ENCODE assay signal across 19 cellular contexts in the genomic region with DNA sequence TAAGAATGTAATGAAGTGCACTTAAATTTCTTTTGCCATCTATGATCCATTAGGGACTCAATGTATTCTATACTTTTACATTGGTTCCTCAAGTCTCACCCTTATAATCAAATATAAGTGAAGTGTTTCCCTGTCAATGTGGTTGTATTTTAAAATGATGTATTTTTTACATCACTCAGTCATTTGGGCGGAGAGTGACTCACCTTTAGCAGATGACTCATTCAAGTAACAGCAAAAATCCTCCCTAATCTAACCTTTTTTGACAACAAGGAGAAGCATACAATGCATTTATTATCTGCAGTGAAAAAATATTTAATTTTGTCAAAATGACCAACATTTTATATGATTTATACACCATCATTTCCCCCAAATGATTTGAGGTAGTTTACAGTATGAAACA.
A peak's percentile ranks its signal among the peaks of the same experiment; 100 is the strongest.
DNase-seq lines count a peak whose midpoint lies in the region; ATAC-seq, FAIRE-seq and TF ChIP-seq lines count a peak whose summit lies in the region.
"Had no signal": no experiment of that assay in that cellular context is flagged by ENCODE, and none has a peak within 500 bp of the region (broad histone marks: within the 10 kb centered on the region; RNA-seq: fewer than 3 reads in every experiment).

No MANE protein-coding gene starts in this region.

- TF ChIP-seq EP300 in GM12878 (IDR thresholded peaks at IDR 0.05; ENCODE audit: borderline replicate concordance in 1 of 2, control insufficient read depth in 1 of 2, low read depth in 2 of 2, low read length in 2 of 2): no peak
- no peak for TF ChIP-seq EP300 in upper lobe of left lung (IDR thresholded peaks at IDR 0.05)

- no peaks in the 10 kb centered on the region for H3K27me3 Mint-ChIP-seq in activated T-cell treated with anti-CD3 and anti-CD28 coated beads, Interleukin-2, amount 50 U/mL, for 4 hours (ENCODE audit: low read depth)
- H3K27me3 Mint-ChIP-seq: memory B cell had no signal

- SMC1A ChIA-PET in GM12878 (lab: Charles Lee; ENCODE audit: uncharacterized antibody, unreplicated experiment): interaction anchor here (1.1 to 1.7 kb wide), 2 partner anchors 9 to 11 kb away, joined by 4 to 6 read pairs; no protein-coding TSS in a partner anchor

- TF ChIP-seq CTCF in GM12878 (IDR thresholded peaks at IDR 0.05 in 2 of 3, conservative IDR thresholded peaks at IDR 0.05 in 1 of 3; ENCODE audit: control insufficient read depth in 2 of 3, extremely low read depth in 1 of 3, insufficient read depth in 1 of 3, low read depth in 3 of 3, low read length in 3 of 3): no peak
- TF ChIP-seq CTCF in upper lobe of left lung (IDR thresholded peaks at IDR 0.05): no peak

- H3K4me2 ChIP-seq in GM12878 (ENCODE audit: control insufficient read depth, insufficient read depth): no peak overlapping the region

- in situ Hi-C loops in GM12878 (cut with MboI): no loop called here

- no peak for DNase-seq in activated T-cell treated with anti-CD3 and anti-CD28 coated beads, Interleukin-2, amount 50 U/mL, for 4 hours
- no peak for DNase-seq in activated T-cell treated with anti-CD3 and anti-CD28 coated beads, Interleukin-2, amount 50 U/mL, for 48 hours
- DNase-seq in LoVo (ENCODE audit: low spot score): peak; percentile 11
- no peak for DNase-seq in GM12878 (ENCODE audit: low read depth, low spot score)
- DNase-seq in renal cortical epithelial cell (ENCODE audit: low read depth): peak; percentile 65
- no peak for DNase-seq in AML-193 (lab: John Stamatoyannopoulos, UW)
- no peak for DNase-seq in upper lobe of left lung
- DNase-seq: DMS 273 treated with DMSO at 0.1 percent for 48 hours; GOT3; NCI-H1105 treated with DMSO at 0.1 percent for 48 hours; NCI-H774; occipital lobe; stimulated activated CD4-positive, alpha-beta T cell treated with anti-CD3 and anti-CD28 coated beads, Interleukin-12 subunit alpha, Interleukin-12 subunit beta, amount 100 ng/mL, for 4 hours; stimulated activated CD8-positive, alpha-beta memory T cell treated with anti-CD3 and anti-CD28 coated beads, Interleukin-4, amount 100 ng/mL, for 48 hours had no signal

- TF ChIP-seq POLR2A in GM12878 (IDR thresholded peaks at IDR 0.05; ENCODE audit: low read depth, low read length) (no peak), upper lobe of left lung (IDR thresholded peaks at IDR 0.05) (no peak)

- ATAC-seq in activated T-cell treated with anti-CD3 and anti-CD28 coated beads, Interleukin-2, amount 50 U/mL, for 4 hours: peak; percentile 53 to 67
- ATAC-seq in GM12878 (peak; percentile 36; the same call in 1 of the 3 replicates), upper lobe of left lung (ENCODE audit: low FRiP score in 2 of 2) (no peak), HG03159 (IDR thresholded peaks at IDR 0.05; ENCODE audit: unreplicated experiment) (no peak)

- H3K79me2 ChIP-seq in GM12878 (ENCODE audit: control insufficient read depth, insufficient read depth, low read length): no peaks in the 10 kb centered on the region

- no peak overlapping the region for H2AFZ ChIP-seq in GM12878 (ENCODE audit: control insufficient read depth, low read depth, low read length)

- WGBS in GM12878 (ENCODE audit: insufficient coverage, insufficient replicate concordance, low lambda C conversion rate, missing lambda C conversion rate): 40% methylated on average over 1 of the region's 1 CpG
- 94 to 97% methylated on average over 1 of the region's 1 CpG for WGBS in upper lobe of left lung, 2 donors

- H3K4me3 ChIP-seq in GM12878: no peak overlapping the region
- H3K4me3 ChIP-seq in upper lobe of left lung: no peak overlapping the region

- POLR2A ChIA-PET in GM12878 (lab: Charles Lee): no interaction called here

- no peak overlapping the region for H3K9ac ChIP-seq in GM12878 (ENCODE audit: control insufficient read depth, insufficient read depth, low read length)

- TF ChIP-seq RAD21 in GM12878 (IDR thresholded peaks at IDR 0.05; ENCODE audit: insufficient read depth, low read depth, low read length): no peak

- intact Hi-C loops in GM12878 (cut with micrococcal nuclease; ENCODE audit: unreplicated experiment): loop anchor here (5.0 kb wide), 1 partner anchor 389 kb away; no protein-coding TSS in a partner anchor

- CTCF ChIA-PET in GM12878 (lab: Yijun Ruan, JAX): interaction anchor here (0.9 kb wide), 1 partner anchor 392 kb away, joined by 3 read pairs; no protein-coding TSS in a partner anchor

- H3K9me3 ChIP-seq in GM12878 (replicated peaks; ENCODE audit: control insufficient read depth, insufficient read depth, low read length): no peaks in the 10 kb centered on the region
- no peaks in the 10 kb centered on the region for H3K9me3 ChIP-seq in upper lobe of left lung

- RAD21 ChIA-PET in GM12878 (lab: Charles Lee; ENCODE audit: unreplicated experiment): no interaction called here

- H3K36me3 Mint-ChIP-seq in activated T-cell treated with anti-CD3 and anti-CD28 coated beads, Interleukin-2, amount 50 U/mL, for 4 hours (ENCODE audit: insufficient read depth): peaks cover 41% of the 10 kb centered on the region

- peaks cover 0 to 9% of the 10 kb centered on the region in 2 experiments; a peak in 1 of 4 replicates for H3K36me3 ChIP-seq in GM12878 (ENCODE audit: control insufficient read depth in 2 of 2, insufficient read depth in 2 of 2, low read length in 1 of 2)
- peaks cover 0 to 12% (median 0%) of the 10 kb centered on the region in 4 donors for H3K36me3 ChIP-seq in upper lobe of left lung

- no TSS peak for BruUV-seq in GM12878 (replicated peaks; lab: Mats Ljungman, UMichigan)

- no peaks in the 10 kb centered on the region for H4K20me1 ChIP-seq in GM12878 (ENCODE audit: control insufficient read depth, insufficient read depth)

- peaks cover 7% of the 10 kb centered on the region for H3K4me1 Mint-ChIP-seq in activated T-cell treated with anti-CD3 and anti-CD28 coated beads, Interleukin-2, amount 50 U/mL, for 4 hours (ENCODE audit: low read depth)

- FAIRE-seq in GM12878 (lab: Jason Lieb, UNC): no peak
- FAIRE-seq: GM12891, GM19239 had no signal

- no peaks in the 10 kb centered on the region for H3K9me3 Mint-ChIP-seq in activated T-cell treated with anti-CD3 and anti-CD28 coated beads, Interleukin-2, amount 50 U/mL, for 4 hours
- H3K9me3 Mint-ChIP-seq: memory B cell had no signal

- no peaks in the 10 kb centered on the region for H3K27me3 ChIP-seq in GM12878 (replicated peaks in 1 of 2; ENCODE audit: control insufficient read depth in 2 of 2, insufficient read depth in 2 of 2, low read length in 1 of 2)
- no peaks in the 10 kb centered on the region for H3K27me3 ChIP-seq in upper lobe of left lung

- H3K27ac ChIP-seq in GM12878 (ENCODE audit: control insufficient read depth, insufficient read depth): no peak overlapping the region
- no peak overlapping the region for H3K27ac ChIP-seq in upper lobe of left lung
- H3K27ac ChIP-seq: VCaP had no signal

- H3K4me1 ChIP-seq in GM12878 (ENCODE audit: control insufficient read depth, insufficient read depth, low read length): no peaks in the 10 kb centered on the region
- H3K4me1 ChIP-seq in upper lobe of left lung: no peaks in the 10 kb centered on the region

- H3K4me3 Mint-ChIP-seq in activated T-cell treated with anti-CD3 and anti-CD28 coated beads, Interleukin-2, amount 50 U/mL, for 4 hours: no peak overlapping the region
- H3K4me3 Mint-ChIP-seq: memory B cell had no signal

TF ChIP-seq in GM12878, 131 proteins besides CTCF, POLR2A, EP300 and RAD21:
- TF ChIP-seq, protein P1, sequence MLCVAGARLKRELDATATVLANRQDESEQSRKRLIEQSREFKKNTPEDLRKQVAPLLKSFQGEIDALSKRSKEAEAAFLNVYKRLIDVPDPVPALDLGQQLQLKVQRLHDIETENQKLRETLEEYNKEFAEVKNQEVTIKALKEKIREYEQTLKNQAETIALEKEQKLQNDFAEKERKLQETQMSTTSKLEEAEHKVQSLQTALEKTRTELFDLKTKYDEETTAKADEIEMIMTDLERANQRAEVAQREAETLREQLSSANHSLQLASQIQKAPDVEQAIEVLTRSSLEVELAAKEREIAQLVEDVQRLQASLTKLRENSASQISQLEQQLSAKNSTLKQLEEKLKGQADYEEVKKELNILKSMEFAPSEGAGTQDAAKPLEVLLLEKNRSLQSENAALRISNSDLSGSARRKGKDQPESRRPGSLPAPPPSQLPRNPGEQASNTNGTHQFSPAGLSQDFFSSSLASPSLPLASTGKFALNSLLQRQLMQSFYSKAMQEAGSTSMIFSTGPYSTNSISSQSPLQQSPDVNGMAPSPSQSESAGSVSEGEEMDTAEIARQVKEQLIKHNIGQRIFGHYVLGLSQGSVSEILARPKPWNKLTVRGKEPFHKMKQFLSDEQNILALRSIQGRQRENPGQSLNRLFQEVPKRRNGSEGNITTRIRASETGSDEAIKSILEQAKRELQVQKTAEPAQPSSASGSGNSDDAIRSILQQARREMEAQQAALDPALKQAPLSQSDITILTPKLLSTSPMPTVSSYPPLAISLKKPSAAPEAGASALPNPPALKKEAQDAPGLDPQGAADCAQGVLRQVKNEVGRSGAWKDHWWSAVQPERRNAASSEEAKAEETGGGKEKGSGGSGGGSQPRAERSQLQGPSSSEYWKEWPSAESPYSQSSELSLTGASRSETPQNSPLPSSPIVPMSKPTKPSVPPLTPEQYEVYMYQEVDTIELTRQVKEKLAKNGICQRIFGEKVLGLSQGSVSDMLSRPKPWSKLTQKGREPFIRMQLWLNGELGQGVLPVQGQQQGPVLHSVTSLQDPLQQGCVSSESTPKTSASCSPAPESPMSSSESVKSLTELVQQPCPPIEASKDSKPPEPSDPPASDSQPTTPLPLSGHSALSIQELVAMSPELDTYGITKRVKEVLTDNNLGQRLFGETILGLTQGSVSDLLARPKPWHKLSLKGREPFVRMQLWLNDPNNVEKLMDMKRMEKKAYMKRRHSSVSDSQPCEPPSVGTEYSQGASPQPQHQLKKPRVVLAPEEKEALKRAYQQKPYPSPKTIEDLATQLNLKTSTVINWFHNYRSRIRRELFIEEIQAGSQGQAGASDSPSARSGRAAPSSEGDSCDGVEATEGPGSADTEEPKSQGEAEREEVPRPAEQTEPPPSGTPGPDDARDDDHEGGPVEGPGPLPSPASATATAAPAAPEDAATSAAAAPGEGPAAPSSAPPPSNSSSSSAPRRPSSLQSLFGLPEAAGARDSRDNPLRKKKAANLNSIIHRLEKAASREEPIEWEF (IDR thresholded peaks at IDR 0.05; ENCODE audit: insufficient replicate concordance, low read depth, low read length): no peak
- TF ChIP-seq SMAD5 (IDR thresholded peaks at IDR 0.05; ENCODE audit: low read depth) (no peak), ESRRA (IDR thresholded peaks at IDR 0.05; ENCODE audit: low read length) (no peak), JUNB (IDR thresholded peaks at IDR 0.05) (peak; percentile 58), SMC3 (IDR thresholded peaks at IDR 0.05; ENCODE audit: borderline replicate concordance, low read length) (no peak), POLR2AphosphoS5 (IDR thresholded peaks at IDR 0.05; ENCODE audit: low read length) (no peak)
TF ChIP-seq in GM12878: peak in this region for 1.

Comparison
In these comparisons a context has a peak if more than half of its experiments do, and no peak if none do; other contexts are left out.
1. ATAC-seq: peak in activated T-cell treated with anti-CD3 and anti-CD28 coated beads, Interleukin-2, amount 50 U/mL, for 4 hours (2 of 2) and GM12878 (single experiment); none in upper lobe of left lung (0 of 2) and HG03159 (single experiment).
2. DNase-seq: peak in LoVo (single experiment) and renal cortical epithelial cell (single experiment); none in activated T-cell treated with anti-CD3 and anti-CD28 coated beads, Interleukin-2, amount 50 U/mL, for 4 hours (single experiment), activated T-cell treated with anti-CD3 and anti-CD28 coated beads, Interleukin-2, amount 50 U/mL, for 48 hours (0 of 2), GM12878 (single experiment), AML-193 (0 of 2) and upper lobe of left lung (0 of 2).